17 cellular contexts compared by ENCODE assay signal in genomic region chr17:63196772-63197335, GRCh38.
DNase-seq lines count a peak whose midpoint lies in the region; ATAC-seq and TF ChIP-seq lines count a peak whose summit lies in the region.
"Had no signal": no experiment of that assay in that cellular context is flagged by ENCODE, and none has a peak within 500 bp of the region (broad histone marks: within the 10 kb centered on the region; RNA-seq: fewer than 3 reads in every experiment).

No MANE protein-coding gene starts in this region.

- peak overlapping the region; percentile 16 for H3K27ac ChIP-seq in neural cell (ENCODE audit: low read length)
- H3K27ac ChIP-seq: brain microvascular endothelial cell, RWPE1, transverse colon had no signal

- H3K36me3 Mint-ChIP-seq in activated naive CD8-positive, alpha-beta T cell treated with anti-CD3 and anti-CD28 coated beads for 36 hours = peaks cover 14% of the 10 kb centered on the region

- H3K9me2 ChIP-seq in neural cell (ENCODE audit: insufficient read depth, low read length) = no peaks in the 10 kb centered on the region

- no peaks in the 10 kb centered on the region for H3K9me3 ChIP-seq in neural cell (ENCODE audit: low read length)
- H3K9me3 ChIP-seq: transverse colon had no signal

- peak overlapping the region; percentile 60 for H3K27ac Mint-ChIP-seq in activated naive CD8-positive, alpha-beta T cell treated with anti-CD3 and anti-CD28 coated beads for 36 hours
- H3K27ac Mint-ChIP-seq: activated naive CD4-positive, alpha-beta T cell treated with anti-CD3 and anti-CD28 coated beads for 36 hours; mesothelial cell of epicardium had no signal

- H3K9ac ChIP-seq in neural cell (ENCODE audit: low read length) = no peak overlapping the region

- no peak overlapping the region for H3K4me2 ChIP-seq in neural cell (ENCODE audit: low read length)

- no peaks in the 10 kb centered on the region for H3F3A ChIP-seq in neural cell (ENCODE audit: insufficient read depth, low read length, poor library complexity, severe bottlenecking)

- H3K4me1 Mint-ChIP-seq in activated naive CD8-positive, alpha-beta T cell treated with anti-CD3 and anti-CD28 coated beads for 36 hours = peaks cover 6% of the 10 kb centered on the region

- H3K27me3 Mint-ChIP-seq in activated naive CD8-positive, alpha-beta T cell treated with anti-CD3 and anti-CD28 coated beads for 36 hours = no peaks in the 10 kb centered on the region

- TF ChIP-seq RAD21 in neural cell (conservative IDR thresholded peaks at IDR 0.05) = no peak

- no peak for DNase-seq in activated CD4-positive, CD25-positive, alpha-beta regulatory T cell treated with anti-CD3 and anti-CD28 coated beads, Interleukin-2, amount 50 U/mL, for 72 hours
- DNase-seq in GM20000 (ENCODE audit: low spot score) (peak; percentile 22), NCI-H1436 treated with DMSO at 0.1 percent for 48 hours (lab: John Stamatoyannopoulos, UW) (no peak)
- no peak for DNase-seq in activated naive CD8-positive, alpha-beta T cell treated with anti-CD3 and anti-CD28 coated beads for 36 hours
- DNase-seq: activated naive CD4-positive, alpha-beta T cell treated with anti-CD3 and anti-CD28 coated beads for 36 hours; brain microvascular endothelial cell; kidney glomerular epithelial cell; NCI-H1105 treated with DMSO at 0.1 percent for 48 hours; NCI-H2171 treated with DMSO at 0.1 percent for 48 hours; transverse colon had no signal

- TF ChIP-seq CTCF in GM20000 (IDR thresholded peaks at IDR 0.05; ENCODE audit: extremely low read depth, missing control alignments) = no peak
- no peak for TF ChIP-seq CTCF in neural cell (IDR thresholded peaks at IDR 0.05; ENCODE audit: poor library complexity, severe bottlenecking)

- ATAC-seq in activated CD4-positive, CD25-positive, alpha-beta regulatory T cell treated with anti-CD3 and anti-CD28 coated beads, Interleukin-2, amount 50 U/mL, for 24 hours = peak; percentile 61 to 73
- ATAC-seq in HG03521 (IDR thresholded peaks at IDR 0.05; ENCODE audit: unreplicated experiment) (no peak), HG02840 (IDR thresholded peaks at IDR 0.05; ENCODE audit: low FRiP score, unreplicated experiment) (no peak)
- ATAC-seq: K562 had no signal

- H3K79me2 ChIP-seq in neural cell (replicated peaks; ENCODE audit: insufficient read depth, low read length) = peaks cover 7% of the 10 kb centered on the region

- no peak overlapping the region for H3K4me3 Mint-ChIP-seq in activated naive CD8-positive, alpha-beta T cell treated with anti-CD3 and anti-CD28 coated beads for 36 hours
- H3K4me3 Mint-ChIP-seq: mesothelial cell of epicardium had no signal

- no peak overlapping the region for H2AFZ ChIP-seq in neural cell (ENCODE audit: low read depth, low read length)

- no peak for TF ChIP-seq EP300 in neural cell (conservative IDR thresholded peaks at IDR 0.05; ENCODE audit: poor library complexity, severe bottlenecking)

- no peaks in the 10 kb centered on the region for H3K9me3 Mint-ChIP-seq in activated naive CD8-positive, alpha-beta T cell treated with anti-CD3 and anti-CD28 coated beads for 36 hours
- H3K9me3 Mint-ChIP-seq: activated naive CD4-positive, alpha-beta T cell treated with anti-CD3 and anti-CD28 coated beads for 36 hours; mesothelial cell of epicardium had no signal

- peaks cover 6% of the 10 kb centered on the region for H3K36me3 ChIP-seq in neural cell (ENCODE audit: insufficient read depth, low read length)
- H3K36me3 ChIP-seq: transverse colon had no signal

- H4K20me1 ChIP-seq in neural cell (ENCODE audit: insufficient read depth) = no peaks in the 10 kb centered on the region

- no peaks in the 10 kb centered on the region for H3K27me3 ChIP-seq in neural cell (ENCODE audit: insufficient read depth, low read depth, low read length)
- H3K27me3 ChIP-seq: brain microvascular endothelial cell, transverse colon had no signal

- no peak overlapping the region for H3K4me3 ChIP-seq in neural cell (ENCODE audit: low read length)
- H3K4me3 ChIP-seq: K562, transverse colon had no signal

TF ChIP-seq in neural cell, 6 proteins besides CTCF, POLR2A, EP300 and RAD21:
- no peak for TF ChIP-seq MXI1 (conservative IDR thresholded peaks at IDR 0.05; ENCODE audit: poor library complexity, severe bottlenecking)
- TF ChIP-seq SMC3 (conservative IDR thresholded peaks at IDR 0.05; ENCODE audit: poor library complexity) = no peak
- TF ChIP-seq TAF1 (IDR thresholded peaks at IDR 0.05; ENCODE audit: low read depth) = no peak
- TF ChIP-seq EZH2 (IDR thresholded peaks at IDR 0.05; ENCODE audit: borderline replicate concordance, insufficient read depth, low read length, poor library complexity, severe bottlenecking) = no peak
TF ChIP-seq in neural cell: peak in this region for 0.

Comparison
In these comparisons a context has a peak if more than half of its experiments do, and no peak if none do; other contexts are left out.
1. ATAC-seq: peak in activated CD4-positive, CD25-positive, alpha-beta regulatory T cell treated with anti-CD3 and anti-CD28 coated beads, Interleukin-2, amount 50 U/mL, for 24 hours (2 of 2); none in HG03521 (single experiment) and HG02840 (single experiment).